ENCODE assay signal across 8 cellular contexts in genomic region chr20:50292324-50293243, GRCh38.
DNase-seq lines count a peak whose midpoint lies in the region; ATAC-seq and TF ChIP-seq lines count a peak whose summit lies in the region.

No MANE protein-coding gene starts in this region.

- H3K9me3 Mint-ChIP-seq in endodermal cell = no peaks in the 10 kb centered on the region

- H3K9ac ChIP-seq in HCT116 (ENCODE audit: low read length) (peak overlapping the region; percentile 54), endodermal cell (ENCODE audit: extremely low read depth, low read length, poor library complexity, severe bottlenecking) (no peak overlapping the region)

- no peaks in the 10 kb centered on the region for H3K27me3 Mint-ChIP-seq in endodermal cell (ENCODE audit: insufficient read depth)

- H3K4me1 ChIP-seq in HCT116 (ENCODE audit: control insufficient read depth in 1 of 2, insufficient read depth in 2 of 2, low read length in 2 of 2) = peaks cover 22 to 37% of the 10 kb centered on the region in 2 experiments
- H3K4me1 ChIP-seq in endodermal cell (ENCODE audit: control insufficient read depth, insufficient read depth, low read length) = no peaks in the 10 kb centered on the region
- H3K4me1 ChIP-seq in mesodermal cell (ENCODE audit: control insufficient read depth, insufficient read depth, low read length, poor library complexity, severe bottlenecking) = peaks cover 5% of the 10 kb centered on the region

- ATAC-seq in HCT116 (peak; percentile 74), GM21423 (IDR thresholded peaks at IDR 0.05; ENCODE audit: unreplicated experiment) (no peak)

- no peaks in the 10 kb centered on the region for H4K20me1 ChIP-seq in HCT116 (ENCODE audit: insufficient read depth)

- peak overlapping the region; percentile 70 for H2AFZ ChIP-seq in HCT116 (ENCODE audit: low read depth, low read length, poor library complexity, severe bottlenecking)

- H3K36me3 ChIP-seq in HCT116 (ENCODE audit: control insufficient read depth in 1 of 2, insufficient read depth in 2 of 2, low read length in 2 of 2) (no peaks in the 10 kb centered on the region), endodermal cell (ENCODE audit: control insufficient read depth, insufficient read depth, low read length) (no peaks in the 10 kb centered on the region), mesodermal cell (ENCODE audit: control insufficient read depth, insufficient read depth, low read length) (no peaks in the 10 kb centered on the region)

- H3K4me2 ChIP-seq in HCT116 (ENCODE audit: low read length) = peak overlapping the region; percentile 75

- TF ChIP-seq CTCF in HCT116 (IDR thresholded peaks at IDR 0.05 in 2 of 3, conservative IDR thresholded peaks at IDR 0.05 in 1 of 3; ENCODE audit: borderline replicate concordance in 1 of 3, insufficient read depth in 1 of 3, low read depth in 2 of 3, low read length in 2 of 3) = no peak
- TF ChIP-seq CTCF in endodermal cell (conservative IDR thresholded peaks at IDR 0.05) = no peak

- H3K9me3 ChIP-seq in HCT116 (ENCODE audit: control insufficient read depth in 1 of 2, insufficient read depth in 1 of 2, low read depth in 1 of 2, low read length in 2 of 2) (no peaks in the 10 kb centered on the region), endodermal cell (ENCODE audit: control insufficient read depth, low read length) (no peaks in the 10 kb centered on the region), mesodermal cell (ENCODE audit: control insufficient read depth, low read length) (no peaks in the 10 kb centered on the region)

- no peaks in the 10 kb centered on the region for H3K36me3 Mint-ChIP-seq in endodermal cell (ENCODE audit: low read depth)

- CTCF ChIA-PET in HCT116 (lab: Charles Lee) = no interaction called here

- no peaks in the 10 kb centered on the region for H3K79me2 ChIP-seq in HCT116 (ENCODE audit: insufficient read depth, low read length)

- H3K4me3 Mint-ChIP-seq in endodermal cell = no peak overlapping the region

- intact Hi-C loops in HCT116 (cut with micrococcal nuclease) = no loop called here

- H3K27me3 ChIP-seq in HCT116 (ENCODE audit: insufficient read depth, low read length) = no peaks in the 10 kb centered on the region
- H3K27me3 ChIP-seq in endodermal cell (ENCODE audit: control insufficient read depth, insufficient read depth, low read length, poor library complexity, severe bottlenecking) = no peaks in the 10 kb centered on the region

- POLR2A ChIA-PET in HCT116 (lab: Charles Lee) = interaction anchor here (2.7 kb wide), 1 partner anchor 9 kb away, joined by 8 read pairs; no protein-coding TSS in a partner anchor

- H3K27ac Mint-ChIP-seq in endodermal cell = peak overlapping the region; percentile 48

- no TSS peak for BruUV-seq in HCT116 (replicated peaks; lab: Mats Ljungman, UMichigan)

- no peaks in the 10 kb centered on the region for H3K9me2 ChIP-seq in HCT116 (ENCODE audit: insufficient read depth)

- TF ChIP-seq RAD21 in HCT116 (IDR thresholded peaks at IDR 0.05; ENCODE audit: low read depth) = no peak

- no peaks in the 10 kb centered on the region for H3K4me1 Mint-ChIP-seq in endodermal cell

- DNase-seq in HCT116 (ENCODE audit: low read depth, low spot score) (no peak), SHP77 (lab: John Stamatoyannopoulos, UW) (peak; percentile 82 to 93), endodermal cell (peak; percentile 86), superior temporal gyrus (ENCODE audit: extremely low spot score) (peak; percentile 44), KG1 (lab: John Stamatoyannopoulos, UW) (no peak), NCI-H2107 treated with DMSO at 0.1 percent for 48 hours (lab: John Stamatoyannopoulos, UW; ENCODE audit: unreplicated experiment) (no peak)

- WGBS in endodermal cell (ENCODE audit: insufficient coverage in 1 of 2, insufficient read length in 1 of 2), 2 experiments = 77 to 84% methylated on average over 17 to 30 of the region's 30 CpGs
- WGBS in mesodermal cell (ENCODE audit: insufficient coverage in 2 of 2), 2 experiments = 75 to 79% methylated on average over 27 to 28 of the region's 30 CpGs

- TF ChIP-seq POLR2A in HCT116 (IDR thresholded peaks at IDR 0.05; ENCODE audit: borderline replicate concordance, extremely low read depth, insufficient read depth, insufficient read length) = no peak

- H3K27ac ChIP-seq in HCT116 (ENCODE audit: low read depth, low read length) = peak overlapping the region; percentile 73
- no peak overlapping the region for H3K27ac ChIP-seq in endodermal cell (ENCODE audit: low read depth, low read length)
- peak overlapping the region; percentile 34 for H3K27ac ChIP-seq in mesodermal cell (ENCODE audit: low read depth, low read length, severe bottlenecking)

- RAD21 ChIA-PET in HCT116 (lab: Charles Lee; ENCODE audit: low non-redundant PET in 1 of 2, low total read pairs in 2 of 2, uncharacterized antibody in 2 of 2, unreplicated experiment in 2 of 2) = no interaction called here

- H3K4me3 ChIP-seq in HCT116 (replicated peaks in 1 of 2; ENCODE audit: low read depth in 1 of 2, low read length in 2 of 2) (peak overlapping the region; percentile 1 to 38), endodermal cell (ENCODE audit: low read length) (no peak overlapping the region), mesodermal cell (ENCODE audit: extremely low read depth, insufficient read depth, low read length, poor library complexity, severe bottlenecking) (no peak overlapping the region)

TF ChIP-seq in HCT116, 20 proteins besides CTCF, POLR2A, EP300 and RAD21:
- TF ChIP-seq ZFX (IDR thresholded peaks at IDR 0.05) (peak; percentile 26; the same call in 1 of the 2 replicates), EGR1 (IDR thresholded peaks at IDR 0.05; ENCODE audit: low read depth) (no peak)
TF ChIP-seq in HCT116: peak in this region for 1.

Comparison
In these comparisons a context has a peak if more than half of its experiments do, and no peak if none do; other contexts are left out.
1. DNase-seq: peak in SHP77 (2 of 2), endodermal cell (single experiment) and superior temporal gyrus (single experiment); none in HCT116 (single experiment), KG1 (single experiment) and NCI-H2107 treated with DMSO at 0.1 percent for 48 hours (single experiment).
2. H3K4me3 ChIP-seq: peak in HCT116 (2 of 2); none in endodermal cell (single experiment) and mesodermal cell (single experiment).